Comparison of ENCODE assay signal across 7 cellular contexts in genomic region chr9:12155731-12156130, GRCh38.
"Had no signal": no experiment of that assay in that cellular context is flagged by ENCODE, and none has a peak within 500 bp of the region (broad histone marks: within the 10 kb centered on the region; RNA-seq: fewer than 3 reads in every experiment).

No MANE protein-coding gene starts in this region.

- H3K4me3 ChIP-seq: K562 had no signal

- H3K4me3 Mint-ChIP-seq: IgD-negative memory B cell had no signal

- H3K27ac Mint-ChIP-seq: IgD-negative memory B cell had no signal

- H3K27me3 Mint-ChIP-seq: IgD-negative memory B cell had no signal

- ATAC-seq: HepG2, K562 had no signal

- H3K36me3 Mint-ChIP-seq: IgD-negative memory B cell had no signal

- DNase-seq: IMR-90, KBM-7, KG1 had no signal

- H3K27ac ChIP-seq: HL-60 had no signal

- H3K4me1 Mint-ChIP-seq: IgD-negative memory B cell had no signal
